24 cellular contexts compared by ENCODE assay signal in the genomic region with DNA sequence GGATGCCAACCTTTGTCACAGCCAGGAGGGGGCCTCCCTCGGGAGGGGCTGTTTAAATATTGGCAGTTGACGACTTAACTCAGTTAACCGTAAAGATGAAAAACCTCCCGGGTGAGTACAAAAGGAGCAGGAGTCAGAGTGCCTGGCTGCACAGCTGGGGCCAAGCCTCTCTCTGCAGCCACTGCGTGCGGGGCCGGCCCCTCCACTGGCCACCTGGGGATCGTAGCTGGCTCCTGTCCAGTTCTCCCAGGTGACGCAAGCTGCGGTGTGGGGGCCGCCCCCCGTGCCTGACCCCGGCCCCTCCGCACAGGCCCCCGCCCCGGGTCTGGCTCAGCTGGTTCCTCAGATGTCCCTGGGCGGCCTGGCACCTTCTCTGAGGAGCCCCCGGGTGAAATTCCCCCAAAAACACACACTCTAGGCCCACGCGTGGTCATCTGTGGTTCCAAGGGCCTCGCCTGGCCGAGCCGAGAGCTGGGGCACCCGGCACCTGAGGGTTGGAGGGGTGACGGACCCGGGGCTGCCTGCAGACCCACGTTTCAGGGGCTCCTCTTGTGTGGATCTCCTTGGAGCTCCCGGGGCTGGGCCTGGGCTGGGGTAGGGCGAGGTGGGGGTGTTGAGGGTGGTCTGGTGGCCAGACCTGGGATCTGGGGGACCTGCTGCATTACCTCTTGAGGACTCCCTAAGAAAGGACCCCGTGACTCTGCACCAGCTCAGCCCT. TPM values are rescaled to one million over a fixed set of nuclear protein-coding genes. Genes with fewer than 3 reads are reported as not detected.
A peak's percentile ranks its signal among the peaks of the same experiment; 100 is the strongest.
DNase-seq lines count a peak whose midpoint lies in the region; TF ChIP-seq lines count a peak whose summit lies in the region.
"Had no signal": no experiment of that assay in that cellular context is flagged by ENCODE, and none has a peak within 500 bp of the region (broad histone marks: within the 10 kb centered on the region; RNA-seq: fewer than 3 reads in every experiment).

No MANE protein-coding gene starts in this region.

- TF ChIP-seq CTCF in neural cell (IDR thresholded peaks at IDR 0.05; ENCODE audit: poor library complexity, severe bottlenecking) (no peak), right atrium auricular region (IDR thresholded peaks at IDR 0.05) (no peak), tibial artery (IDR thresholded peaks at IDR 0.05) (no peak)

- H3F3A ChIP-seq in neural cell (ENCODE audit: insufficient read depth, low read length, poor library complexity, severe bottlenecking), result no peaks in the 10 kb centered on the region

- H3K9ac ChIP-seq in neural cell (ENCODE audit: low read length), result peak overlapping the region; percentile 22
- H3K9ac ChIP-seq: parathyroid adenoma had no signal

- TF ChIP-seq EP300 in neural cell (conservative IDR thresholded peaks at IDR 0.05; ENCODE audit: poor library complexity, severe bottlenecking), result no peak

- no peaks in the 10 kb centered on the region for H4K20me1 ChIP-seq in neural cell (ENCODE audit: insufficient read depth)

- H3K4me2 ChIP-seq in neural cell (ENCODE audit: low read length), result no peak overlapping the region

- H3K79me2 ChIP-seq in neural cell (replicated peaks; ENCODE audit: insufficient read depth, low read length), result no peaks in the 10 kb centered on the region
- H3K79me2 ChIP-seq: parathyroid adenoma had no signal

- H3K4me1 ChIP-seq in right atrium auricular region (no peaks in the 10 kb centered on the region), tibial artery (no peaks in the 10 kb centered on the region)
- H3K4me1 ChIP-seq: left ventricle myocardium inferior, parathyroid adenoma had no signal

- H3K4me3 ChIP-seq in neural cell (ENCODE audit: low read length) (no peak overlapping the region), right atrium auricular region (no peak overlapping the region), tibial artery (no peak overlapping the region)
- H3K4me3 ChIP-seq: dorsolateral prefrontal cortex, left ventricle myocardium inferior had no signal

- TF ChIP-seq RAD21 in neural cell (conservative IDR thresholded peaks at IDR 0.05), result no peak

- H3K9me3 ChIP-seq in neural cell (ENCODE audit: low read length) (no peaks in the 10 kb centered on the region), right atrium auricular region (no peaks in the 10 kb centered on the region), tibial artery (no peaks in the 10 kb centered on the region)

- H2AFZ ChIP-seq in neural cell (ENCODE audit: low read depth, low read length), result no peak overlapping the region
- H2AFZ ChIP-seq: parathyroid adenoma had no signal

- peak overlapping the region; percentile 24 for H3K27ac ChIP-seq in neural cell (ENCODE audit: low read length)
- H3K27ac ChIP-seq in right atrium auricular region, result no peak overlapping the region
- no peak overlapping the region for H3K27ac ChIP-seq in tibial artery
- H3K27ac ChIP-seq: dorsolateral prefrontal cortex, left ventricle myocardium inferior, parathyroid adenoma, WERI-Rb-1 had no signal

- H3K27me3 ChIP-seq in neural cell (ENCODE audit: insufficient read depth, low read depth, low read length) (no peaks in the 10 kb centered on the region), right atrium auricular region (no peaks in the 10 kb centered on the region), tibial artery (peaks cover 0 to 14% of the 10 kb centered on the region in 2 donors)

- peak; percentile 69 for DNase-seq in COR-L47 (lab: John Stamatoyannopoulos, UW)
- peak; percentile 27 to 97 (median 88) for DNase-seq in NCI-H1417 (lab: John Stamatoyannopoulos, UW)
- DNase-seq in SHP77 treated with DMSO at 0.1 percent for 48 hours (lab: John Stamatoyannopoulos, UW), result peak; percentile 23
- DNase-seq in SKM-1 (lab: John Stamatoyannopoulos, UW; ENCODE audit: unreplicated experiment), result no peak
- no peak for DNase-seq in right atrium auricular region (ENCODE audit: low spot score)
- DNase-seq in tibial artery, result no peak
- DNase-seq in AG08396 (ENCODE audit: low spot score), result no peak
- DNase-seq: activated CD4-positive, alpha-beta T cell treated with anti-CD3 and anti-CD28 coated beads, Interleukin-2, amount 10 ng/mL, durations not matched to agents 7 days and 5 days; activated naive CD8-positive, alpha-beta T cell treated with anti-CD3 and anti-CD28 coated beads, Interleukin-2, amount 50 U/mL, for 24 hours; activated T-cell treated with anti-CD3 and anti-CD28 coated beads, Interleukin-2, amount 50 U/mL, for 4 hours; KBM-7; left ventricle myocardium inferior; NCI-H1694; NCI-H2171 treated with DMSO at 0.1 percent for 48 hours; PC-3; right cardiac atrium; trophoblast cell; WERI-Rb-1 had no signal

- H3K9me2 ChIP-seq in neural cell (ENCODE audit: insufficient read depth, low read length), result no peaks in the 10 kb centered on the region

- intact Hi-C loops in tibial artery (cut with DNase I; ENCODE audit: low total_unique reads), result no loop called here

- H3K36me3 ChIP-seq in neural cell (ENCODE audit: insufficient read depth, low read length) (no peaks in the 10 kb centered on the region), right atrium auricular region (no peaks in the 10 kb centered on the region), tibial artery (no peaks in the 10 kb centered on the region)
- H3K36me3 ChIP-seq: left ventricle myocardium inferior, WERI-Rb-1 had no signal

TF ChIP-seq in neural cell, 6 proteins besides CTCF, POLR2A, EP300 and RAD21:
- no peak for TF ChIP-seq TAF1 (IDR thresholded peaks at IDR 0.05; ENCODE audit: low read depth)
- no peak for TF ChIP-seq SMC3 (conservative IDR thresholded peaks at IDR 0.05; ENCODE audit: poor library complexity)
- TF ChIP-seq, protein P1, sequence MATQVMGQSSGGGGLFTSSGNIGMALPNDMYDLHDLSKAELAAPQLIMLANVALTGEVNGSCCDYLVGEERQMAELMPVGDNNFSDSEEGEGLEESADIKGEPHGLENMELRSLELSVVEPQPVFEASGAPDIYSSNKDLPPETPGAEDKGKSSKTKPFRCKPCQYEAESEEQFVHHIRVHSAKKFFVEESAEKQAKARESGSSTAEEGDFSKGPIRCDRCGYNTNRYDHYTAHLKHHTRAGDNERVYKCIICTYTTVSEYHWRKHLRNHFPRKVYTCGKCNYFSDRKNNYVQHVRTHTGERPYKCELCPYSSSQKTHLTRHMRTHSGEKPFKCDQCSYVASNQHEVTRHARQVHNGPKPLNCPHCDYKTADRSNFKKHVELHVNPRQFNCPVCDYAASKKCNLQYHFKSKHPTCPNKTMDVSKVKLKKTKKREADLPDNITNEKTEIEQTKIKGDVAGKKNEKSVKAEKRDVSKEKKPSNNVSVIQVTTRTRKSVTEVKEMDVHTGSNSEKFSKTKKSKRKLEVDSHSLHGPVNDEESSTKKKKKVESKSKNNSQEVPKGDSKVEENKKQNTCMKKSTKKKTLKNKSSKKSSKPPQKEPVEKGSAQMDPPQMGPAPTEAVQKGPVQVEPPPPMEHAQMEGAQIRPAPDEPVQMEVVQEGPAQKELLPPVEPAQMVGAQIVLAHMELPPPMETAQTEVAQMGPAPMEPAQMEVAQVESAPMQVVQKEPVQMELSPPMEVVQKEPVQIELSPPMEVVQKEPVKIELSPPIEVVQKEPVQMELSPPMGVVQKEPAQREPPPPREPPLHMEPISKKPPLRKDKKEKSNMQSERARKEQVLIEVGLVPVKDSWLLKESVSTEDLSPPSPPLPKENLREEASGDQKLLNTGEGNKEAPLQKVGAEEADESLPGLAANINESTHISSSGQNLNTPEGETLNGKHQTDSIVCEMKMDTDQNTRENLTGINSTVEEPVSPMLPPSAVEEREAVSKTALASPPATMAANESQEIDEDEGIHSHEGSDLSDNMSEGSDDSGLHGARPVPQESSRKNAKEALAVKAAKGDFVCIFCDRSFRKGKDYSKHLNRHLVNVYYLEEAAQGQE (IDR thresholded peaks at IDR 0.05; ENCODE audit: borderline replicate concordance), result no peak
- no peak for TF ChIP-seq POLR2AphosphoS5 (IDR thresholded peaks at IDR 0.05)
- TF ChIP-seq EZH2 (IDR thresholded peaks at IDR 0.05; ENCODE audit: borderline replicate concordance, insufficient read depth, low read length, poor library complexity, severe bottlenecking), result no peak
- TF ChIP-seq MXI1 (conservative IDR thresholded peaks at IDR 0.05; ENCODE audit: poor library complexity, severe bottlenecking), result no peak
TF ChIP-seq in neural cell: peak in this region for 0.

RNA-seq across cellular contexts. Expression of a gene that starts 7.4 kb away (rescaled TPM):
- polyA plus RNA-seq in neural cell, result 27.7 and 35.7 TPM in 2 replicates
- polyA minus RNA-seq in neural cell, result 42.7 and 55.0 TPM in 2 replicates
- 1 to 10 TPM; 7.0 to 9.4 TPM for total RNA-seq in right atrium auricular region
- total RNA-seq: endothelial cell of umbilical vein, MCF 10A had no signal

RNA-seq across cellular contexts. Expression of a gene that starts 49.5 kb away (rescaled TPM):
- polyA plus RNA-seq in neural cell, result 0.79 TPM in 1 of 2 replicates, not detected in the other
- polyA minus RNA-seq in neural cell, result not detected in 2 replicates
- not detected for total RNA-seq in right atrium auricular region
- total RNA-seq: activated CD4-positive, alpha-beta T cell treated with anti-CD3 and anti-CD28 coated beads, Interleukin-2, amount 10 ng/mL, durations not matched to agents 7 days and 5 days; activated T-cell treated with anti-CD3 and anti-CD28 coated beads, Interleukin-2, amount 50 U/mL, for 4 hours; endothelial cell of umbilical vein; fibroblast of lung; left ventricle myocardium inferior; MCF 10A; PC-3 had no signal
- polyA plus RNA-seq: endothelial cell of umbilical vein, fibroblast of lung had no signal

Comparison
In these comparisons a context has a peak if more than half of its experiments do, and no peak if none do; other contexts are left out.
1. DNase-seq: peak in COR-L47 (single experiment), NCI-H1417 (3 of 3) and SHP77 treated with DMSO at 0.1 percent for 48 hours (single experiment); none in SKM-1 (single experiment), right atrium auricular region (single experiment), tibial artery (0 of 2) and AG08396 (single experiment).